19 cellular contexts compared by ENCODE assay signal in the genomic region with DNA sequence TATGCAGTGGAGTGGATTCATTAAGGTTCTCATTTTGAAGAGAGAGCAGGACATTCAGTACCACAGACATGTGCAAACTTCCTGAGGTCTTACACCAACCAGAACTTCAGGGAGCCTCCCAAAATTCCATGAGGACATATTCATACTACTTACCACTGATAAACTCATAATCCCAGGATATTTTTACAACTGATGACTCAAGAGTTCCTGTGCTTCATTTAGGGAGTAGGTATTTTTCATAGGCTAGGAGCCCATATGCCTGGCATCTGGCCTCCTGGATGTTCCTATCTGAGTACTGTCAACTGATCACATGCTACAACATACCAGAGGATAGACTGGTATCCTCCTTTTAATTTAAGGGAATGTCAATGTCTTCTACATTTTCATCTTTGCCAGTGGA.
A peak's percentile ranks its signal among the peaks of the same experiment; 100 is the strongest.
DNase-seq lines count a peak whose midpoint lies in the region; ATAC-seq and TF ChIP-seq lines count a peak whose summit lies in the region.
"Had no signal": no experiment of that assay in that cellular context is flagged by ENCODE, and none has a peak within 500 bp of the region (broad histone marks: within the 10 kb centered on the region; RNA-seq: fewer than 3 reads in every experiment).

No MANE protein-coding gene starts in this region.

- H3K4me2 ChIP-seq in mammary epithelial cell (ENCODE audit: insufficient read depth, low read depth, low read length): no peak overlapping the region

- peak; percentile 3 for DNase-seq in Daoy (ENCODE audit: low read depth)
- DNase-seq in M059J (ENCODE audit: low read depth): peak; percentile 8
- peak; percentile 26 for DNase-seq in mammary epithelial cell
- peak; percentile 46 to 79 for DNase-seq in foreskin keratinocyte
- DNase-seq in omental fat pad (ENCODE audit: low spot score): no peak
- DNase-seq: C1 segment of cervical spinal cord; DMS 273 treated with DMSO at 0.1 percent for 48 hours; H7; NCI-H1048; NCI-H2227 treated with DMSO at 0.1 percent for 48 hours; NCI-H526; NK-92 treated with Interleukin-12 subunit alpha and Interleukin-12 subunit beta, amount 100 ng/mL, for 24 hours; OCI-M1 had no signal

- intact Hi-C loops in mammary epithelial cell (cut with micrococcal nuclease): no loop called here

- no TSS peak for BruUV-seq in mammary epithelial cell (replicated peaks; lab: Mats Ljungman, UMichigan)

- in situ Hi-C loops in mammary epithelial cell (cut with MboI; ENCODE audit: low sequenced_read_pairs in 2 of 2): no loop called here

- no peaks in the 10 kb centered on the region for H3K4me1 ChIP-seq in mammary epithelial cell (ENCODE audit: insufficient read depth, low read length)
- H3K4me1 ChIP-seq in foreskin keratinocyte: no peaks in the 10 kb centered on the region

- no peaks in the 10 kb centered on the region for H4K20me1 ChIP-seq in mammary epithelial cell (ENCODE audit: insufficient read depth, low read length)

- no peak overlapping the region for H2AFZ ChIP-seq in mammary epithelial cell (ENCODE audit: low read depth, low read length)

- no peak overlapping the region for H3K9ac ChIP-seq in mammary epithelial cell (ENCODE audit: insufficient read depth, low read length)

- no peaks in the 10 kb centered on the region for H3K36me3 ChIP-seq in mammary epithelial cell (ENCODE audit: insufficient read depth, low read length)

- H3K9me3 ChIP-seq in mammary epithelial cell (replicated peaks; ENCODE audit: insufficient read depth, low read length): no peaks in the 10 kb centered on the region

- dilution Hi-C loops in mammary epithelial cell (cut with HindIII; ENCODE audit: low sequenced_read_pairs): no loop called here

- H3K27me3 ChIP-seq in mammary epithelial cell (ENCODE audit: insufficient read depth, low read length) (no peaks in the 10 kb centered on the region), foreskin keratinocyte (no peaks in the 10 kb centered on the region)

- CTCF ChIA-PET in mammary epithelial cell (lab: Charles Lee; ENCODE audit: low non-redundant PET): no interaction called here

- H3K4me3 ChIP-seq in mammary epithelial cell (replicated peaks in 1 of 3; ENCODE audit: insufficient read depth in 1 of 3, low read depth in 2 of 3, low read length in 3 of 3): no peak overlapping the region
- H3K4me3 ChIP-seq: GM12878, SK-N-MC had no signal

- H3K27ac ChIP-seq in mammary epithelial cell (ENCODE audit: insufficient read depth, low read depth, low read length): no peak overlapping the region
- H3K27ac ChIP-seq in foreskin keratinocyte: no peak overlapping the region
- H3K27ac ChIP-seq: SK-N-MC had no signal

- H3K79me2 ChIP-seq in mammary epithelial cell (ENCODE audit: insufficient read depth, low read length): no peaks in the 10 kb centered on the region

- no peak for TF ChIP-seq CTCF in mammary epithelial cell (conservative IDR thresholded peaks at IDR 0.05 in 1 of 2, IDR thresholded peaks at IDR 0.05 in 1 of 2; ENCODE audit: extremely low read depth in 1 of 2, insufficient read depth in 1 of 2, low read depth in 1 of 2, low read length in 2 of 2)
- TF ChIP-seq CTCF in foreskin keratinocyte (conservative IDR thresholded peaks at IDR 0.05): no peak
- no peak for TF ChIP-seq CTCF in omental fat pad (IDR thresholded peaks at IDR 0.05)

- ATAC-seq in foreskin keratinocyte (peak; percentile 62), omental fat pad (ENCODE audit: low FRiP score) (no peak), HG02610 (IDR thresholded peaks at IDR 0.05; ENCODE audit: unreplicated experiment) (no peak), GM18502 (IDR thresholded peaks at IDR 0.05; ENCODE audit: poor library complexity, unreplicated experiment) (no peak), HG02973 (IDR thresholded peaks at IDR 0.05; ENCODE audit: unreplicated experiment) (no peak)
- ATAC-seq: GM12878, Right ventricle myocardium inferior had no signal
